In genomic region chr17:72579990-72580320, GRCh38 we compare ENCODE assay signal across 18 cellular contexts.
"Had no signal": no experiment of that assay in that cellular context is flagged by ENCODE, and none has a peak within 500 bp of the region (broad histone marks: within the 10 kb centered on the region; RNA-seq: fewer than 3 reads in every experiment).

No MANE protein-coding gene starts in this region.

- H3K36me3 ChIP-seq: cardiac muscle cell, heart right ventricle, lower lobe of right lung, tibial nerve, WERI-Rb-1 had no signal

- H3K4me1 ChIP-seq: heart right ventricle, lower lobe of right lung had no signal

- H3K9me3 ChIP-seq: heart right ventricle, lower lobe of right lung, tibial nerve had no signal

- H3K27me3 ChIP-seq: cardiac muscle cell, tibial nerve had no signal

- ATAC-seq: activated CD8-positive, alpha-beta memory T cell treated with anti-CD3 and anti-CD28 coated beads, Interleukin-2, amount 10 ng/mL, durations not matched to agents 7 days and 5 days; activated CD8-positive, alpha-beta T cell treated with anti-CD3 and anti-CD28 coated beads for 36 hours; heart right ventricle; left lobe of liver; naive thymus-derived CD4-positive, alpha-beta T cell; stimulated activated naive CD8-positive, alpha-beta T cell treated with anti-CD3 and anti-CD28 coated beads, Interleukin-15, Interleukin-2, amounts not matched to agents 100 U/mL and 50 U/mL, for 24 hours had no signal

- DNase-seq: activated CD4-positive, alpha-beta T cell treated with anti-CD3 and anti-CD28 coated beads, Interleukin-2, amount 10 ng/mL, durations not matched to agents 7 days and 5 days; activated CD4-positive, CD25-positive, alpha-beta regulatory T cell treated with anti-CD3 and anti-CD28 coated beads, Interleukin-2, amount 50 U/mL, for 72 hours; activated CD8-positive, alpha-beta memory T cell treated with anti-CD3 and anti-CD28 coated beads, Interleukin-2, amount 10 ng/mL, durations not matched to agents 7 days and 5 days; activated CD8-positive, alpha-beta T cell treated with anti-CD3 and anti-CD28 coated beads for 36 hours; activated effector memory CD4-positive, alpha-beta T cell treated with anti-CD3 and anti-CD28 coated beads, Interleukin-2, amount 50 U/mL, for 16 hours; activated naive CD4-positive, alpha-beta T cell treated with anti-CD3 and anti-CD28 coated beads, Interleukin-2, amount 10 ng/mL, durations not matched to agents 7 days and 5 days; activated T-cell treated with anti-CD3 and anti-CD28 coated beads for 4 hours; foreskin fibroblast; heart right ventricle; lower lobe of right lung; naive thymus-derived CD4-positive, alpha-beta T cell; occipital lobe; stimulated activated CD4-positive, alpha-beta T cell treated with anti-CD3 and anti-CD28 coated beads, Interleukin-4, amount 100 ng/mL, for 4 hours; stimulated activated naive CD8-positive, alpha-beta T cell treated with anti-CD3 and anti-CD28 coated beads, Interleukin-15, Interleukin-2, amounts not matched to agents 100 U/mL and 50 U/mL, for 24 hours; WERI-Rb-1 had no signal

- H3K4me3 ChIP-seq: cardiac muscle cell, heart right ventricle, lower lobe of right lung, tibial nerve had no signal

- H3K27ac ChIP-seq: cardiac muscle cell, heart right ventricle, lower lobe of right lung, tibial nerve, WERI-Rb-1 had no signal
